ENCODE assay signal across 8 cellular contexts in genomic region chr2:176079851-176080539, GRCh38. TPM values are rescaled to one million over a fixed set of nuclear protein-coding genes. Genes with fewer than 3 reads are reported as not detected.
DNase-seq lines count a peak whose midpoint lies in the region; ATAC-seq, FAIRE-seq and TF ChIP-seq lines count a peak whose summit lies in the region.

No MANE protein-coding gene starts in this region.

- H3K4me3 ChIP-seq in astrocyte of the cerebellum (ENCODE audit: low read depth, low read length) (no peak overlapping the region), keratinocyte (ENCODE audit: control insufficient read depth in 2 of 3, extremely low read depth in 1 of 3, insufficient read depth in 2 of 3, low read depth in 1 of 3, low read length in 3 of 3) (no peak overlapping the region)

- no peaks in the 10 kb centered on the region for H4K20me1 ChIP-seq in keratinocyte (ENCODE audit: control insufficient read depth, extremely low read depth, insufficient read depth, low read length)

- TF ChIP-seq CTCF in astrocyte of the cerebellum (IDR thresholded peaks at IDR 0.05; ENCODE audit: low read depth, low read length, missing control alignments) (peak; percentile 63), keratinocyte (optimal IDR thresholded peaks at IDR 0.05 in 1 of 3, IDR thresholded peaks at IDR 0.05 in 1 of 3, conservative IDR thresholded peaks at IDR 0.05 in 1 of 3; ENCODE audit: extremely low read depth in 1 of 3, insufficient read depth in 2 of 3, low read length in 3 of 3) (peak; percentile 32 to 66 (median 52)), type B pancreatic cell (conservative IDR thresholded peaks at IDR 0.05) (peak; percentile 95)

- no peak overlapping the region for H2AFZ ChIP-seq in keratinocyte (ENCODE audit: control insufficient read depth, low read length)

- H3K4me2 ChIP-seq in keratinocyte (ENCODE audit: control insufficient read depth, extremely low read depth, insufficient read depth, low read depth, low read length) = no peak overlapping the region

- H3K4me3 Mint-ChIP-seq in type B pancreatic cell = peak overlapping the region; percentile 86

- no peaks in the 10 kb centered on the region for H3K9me1 ChIP-seq in keratinocyte (ENCODE audit: control insufficient read depth, extremely low read depth, insufficient read depth, low read length)

- no peak overlapping the region for H3K27ac ChIP-seq in keratinocyte (ENCODE audit: control insufficient read depth, insufficient read depth, low read length)

- H3K4me1 ChIP-seq in keratinocyte (ENCODE audit: control insufficient read depth, extremely low read depth, insufficient read depth, low read length) = no peaks in the 10 kb centered on the region

- H3K27me3 Mint-ChIP-seq in type B pancreatic cell = peaks cover 94% of the 10 kb centered on the region

- no peak overlapping the region for H3K9ac ChIP-seq in keratinocyte (ENCODE audit: control insufficient read depth, extremely low read depth, insufficient read depth, low read length)

- dilution Hi-C loops in keratinocyte (cut with MboI; ENCODE audit: extremely low pct_ligation_motif_present, low sequenced_read_pairs) = no loop called here

- H3K4me1 Mint-ChIP-seq in type B pancreatic cell (ENCODE audit: unreplicated experiment) = peaks cover 32% of the 10 kb centered on the region

- ATAC-seq in HG02588 (IDR thresholded peaks at IDR 0.05; ENCODE audit: unreplicated experiment) = no peak

- peaks cover 90% of the 10 kb centered on the region for H3K27me3 ChIP-seq in keratinocyte (ENCODE audit: control insufficient read depth, extremely low read depth, insufficient read depth, low read length)

- peaks cover 18% of the 10 kb centered on the region for H3K9me3 ChIP-seq in keratinocyte (ENCODE audit: control insufficient read depth, low read depth, low read length)

- H3K79me2 ChIP-seq in keratinocyte (ENCODE audit: control insufficient read depth, insufficient read depth, low read length) = no peaks in the 10 kb centered on the region

- no peaks in the 10 kb centered on the region for H3K36me3 ChIP-seq in keratinocyte (ENCODE audit: control insufficient read depth in 2 of 2, extremely low read depth in 1 of 2, insufficient read depth in 2 of 2, low read length in 2 of 2)

- no peaks in the 10 kb centered on the region for H3K36me3 Mint-ChIP-seq in type B pancreatic cell

- no peak for FAIRE-seq in keratinocyte (lab: Jason Lieb, UNC)

- H3K9me3 Mint-ChIP-seq in type B pancreatic cell = no peaks in the 10 kb centered on the region

- in situ Hi-C loops in astrocyte of the cerebellum (cut with HindIII; ENCODE audit: low sequenced_read_pairs) = loop anchor here (25.0 kb wide), 1 partner anchor 1168 kb away; no protein-coding TSS in a partner anchor

- DNase-seq in stimulated activated CD4-positive, alpha-beta T cell treated with anti-CD3 and anti-CD28 coated beads, Interleukin-15, amount 100 ng/mL, for 24 hours = peak; percentile 46
- DNase-seq in stimulated activated CD4-positive, alpha-beta T cell treated with anti-CD3 and anti-CD28 coated beads, Interleukin-12 subunit alpha, Interleukin-12 subunit beta, amount 100 ng/mL, for 4 hours = no peak
- DNase-seq in NCI-H2227 (lab: John Stamatoyannopoulos, UW; ENCODE audit: unreplicated experiment) (peak; percentile 93), astrocyte of the cerebellum (ENCODE audit: low read depth) (no peak), keratinocyte (ENCODE audit: low read depth, low spot score) (no peak), type B pancreatic cell (ENCODE audit: extremely low spot score, unreplicated experiment) (no peak), foreskin melanocyte (no peak)

- H3K27ac Mint-ChIP-seq in type B pancreatic cell = peak overlapping the region; percentile 62

RNA-seq across cellular contexts. Expression of gene EVX2, which starts 3.8 kb away (rescaled TPM):
- not detected in 3 replicates for polyA plus RNA-seq in keratinocyte
- not detected for polyA plus RNA-seq in keratinocyte (2011; ENCODE audit: low read depth)
- not detected in 2 replicates for polyA plus RNA-seq in keratinocyte (2011; cell fraction: cytosol; rRNA removed)
- not detected in 2 replicates for polyA plus RNA-seq in keratinocyte (2011; cell fraction: nucleus; rRNA removed)
- not detected in 2 replicates for polyA plus RNA-seq in keratinocyte (2012; ENCODE audit: low replicate concordance)
- not detected in 3 replicates for polyA minus RNA-seq in keratinocyte
- polyA minus RNA-seq in keratinocyte (2011; cell fraction: cytosol; rRNA and poly(A)+ RNA removed) = not detected
- not detected in 2 replicates for polyA minus RNA-seq in keratinocyte (2011; cell fraction: nucleus; rRNA and poly(A)+ RNA removed)
- 0.10 TPM in 1 of 2 replicates, not detected in the other for total RNA-seq in type B pancreatic cell (ENCODE audit: low replicate concordance)

RNA-seq across cellular contexts. Expression of gene HOXD13, which starts 12.5 kb away (rescaled TPM):
- not detected in 3 replicates for polyA plus RNA-seq in keratinocyte
- polyA plus RNA-seq in keratinocyte (2011; ENCODE audit: low read depth) = not detected
- not detected in 2 replicates for polyA plus RNA-seq in keratinocyte (2011; cell fraction: cytosol; rRNA removed)
- not detected in 2 replicates for polyA plus RNA-seq in keratinocyte (2011; cell fraction: nucleus; rRNA removed)
- not detected in 2 replicates for polyA plus RNA-seq in keratinocyte (2012; ENCODE audit: low replicate concordance)
- polyA minus RNA-seq in keratinocyte = not detected in 3 replicates
- not detected for polyA minus RNA-seq in keratinocyte (2011; cell fraction: cytosol; rRNA and poly(A)+ RNA removed)
- polyA minus RNA-seq in keratinocyte (2011; cell fraction: nucleus; rRNA and poly(A)+ RNA removed) = not detected in 2 replicates
- total RNA-seq in type B pancreatic cell (ENCODE audit: low replicate concordance) = 0.31 and 0.43 TPM in 2 replicates

RNA-seq across cellular contexts. Expression of gene HOXD12, which starts 19.6 kb away (rescaled TPM):
- not detected in 3 replicates for polyA plus RNA-seq in keratinocyte
- not detected for polyA plus RNA-seq in keratinocyte (2011; ENCODE audit: low read depth)
- not detected in 2 replicates for polyA plus RNA-seq in keratinocyte (2011; cell fraction: cytosol; rRNA removed)
- not detected in 2 replicates for polyA plus RNA-seq in keratinocyte (2011; cell fraction: nucleus; rRNA removed)
- not detected in 2 replicates for polyA plus RNA-seq in keratinocyte (2012; ENCODE audit: low replicate concordance)
- not detected in 3 replicates for polyA minus RNA-seq in keratinocyte
- not detected for polyA minus RNA-seq in keratinocyte (2011; cell fraction: cytosol; rRNA and poly(A)+ RNA removed)
- polyA minus RNA-seq in keratinocyte (2011; cell fraction: nucleus; rRNA and poly(A)+ RNA removed) = not detected in 2 replicates
- total RNA-seq in type B pancreatic cell (ENCODE audit: low replicate concordance) = not detected in 2 replicates

RNA-seq across cellular contexts. Expression of gene HOXD11, which starts 27.1 kb away (rescaled TPM):
- 0.08 TPM in 1 of 3 replicates, not detected in the others for polyA plus RNA-seq in keratinocyte
- not detected for polyA plus RNA-seq in keratinocyte (2011; ENCODE audit: low read depth)
- polyA plus RNA-seq in keratinocyte (2011; cell fraction: cytosol; rRNA removed) = not detected in 2 replicates
- not detected in 2 replicates for polyA plus RNA-seq in keratinocyte (2011; cell fraction: nucleus; rRNA removed)
- 0.11 TPM in 1 of 2 replicates, not detected in the other for polyA plus RNA-seq in keratinocyte (2012; ENCODE audit: low replicate concordance)
- not detected in 3 replicates for polyA minus RNA-seq in keratinocyte
- polyA minus RNA-seq in keratinocyte (2011; cell fraction: cytosol; rRNA and poly(A)+ RNA removed) = not detected
- polyA minus RNA-seq in keratinocyte (2011; cell fraction: nucleus; rRNA and poly(A)+ RNA removed) = not detected in 2 replicates
- 0.21 and 1.1 TPM in 2 replicates for total RNA-seq in type B pancreatic cell (ENCODE audit: low replicate concordance)

RNA-seq across cellular contexts. Expression of gene HOXD10, which starts 36.6 kb away (rescaled TPM):
- not detected in 3 replicates for polyA plus RNA-seq in keratinocyte
- not detected for polyA plus RNA-seq in keratinocyte (2011; ENCODE audit: low read depth)
- polyA plus RNA-seq in keratinocyte (2011; cell fraction: cytosol; rRNA removed) = not detected in 2 replicates
- polyA plus RNA-seq in keratinocyte (2011; cell fraction: nucleus; rRNA removed) = 0.08 TPM in 1 of 2 replicates, not detected in the other
- polyA plus RNA-seq in keratinocyte (2012; ENCODE audit: low replicate concordance) = not detected in 2 replicates
- polyA minus RNA-seq in keratinocyte = not detected in 3 replicates
- not detected for polyA minus RNA-seq in keratinocyte (2011; cell fraction: cytosol; rRNA and poly(A)+ RNA removed)
- polyA minus RNA-seq in keratinocyte (2011; cell fraction: nucleus; rRNA and poly(A)+ RNA removed) = not detected in 2 replicates
- total RNA-seq in type B pancreatic cell (ENCODE audit: low replicate concordance) = 0.19 and 0.56 TPM in 2 replicates

Comparison
In these comparisons a context has a peak if more than half of its experiments do, and no peak if none do; other contexts are left out.
1. DNase-seq: peak in stimulated activated CD4-positive, alpha-beta T cell treated with anti-CD3 and anti-CD28 coated beads, Interleukin-15, amount 100 ng/mL, for 24 hours (single experiment) and NCI-H2227 (single experiment); none in stimulated activated CD4-positive, alpha-beta T cell treated with anti-CD3 and anti-CD28 coated beads, Interleukin-12 subunit alpha, Interleukin-12 subunit beta, amount 100 ng/mL, for 4 hours (single experiment), astrocyte of the cerebellum (single experiment), keratinocyte (single experiment), type B pancreatic cell (single experiment) and foreskin melanocyte (single experiment).
2. Peak in every context shown above with its lines, with median percentiles within 50 percentile points of each other: CTCF ChIP-seq.